In the genomic region with DNA sequence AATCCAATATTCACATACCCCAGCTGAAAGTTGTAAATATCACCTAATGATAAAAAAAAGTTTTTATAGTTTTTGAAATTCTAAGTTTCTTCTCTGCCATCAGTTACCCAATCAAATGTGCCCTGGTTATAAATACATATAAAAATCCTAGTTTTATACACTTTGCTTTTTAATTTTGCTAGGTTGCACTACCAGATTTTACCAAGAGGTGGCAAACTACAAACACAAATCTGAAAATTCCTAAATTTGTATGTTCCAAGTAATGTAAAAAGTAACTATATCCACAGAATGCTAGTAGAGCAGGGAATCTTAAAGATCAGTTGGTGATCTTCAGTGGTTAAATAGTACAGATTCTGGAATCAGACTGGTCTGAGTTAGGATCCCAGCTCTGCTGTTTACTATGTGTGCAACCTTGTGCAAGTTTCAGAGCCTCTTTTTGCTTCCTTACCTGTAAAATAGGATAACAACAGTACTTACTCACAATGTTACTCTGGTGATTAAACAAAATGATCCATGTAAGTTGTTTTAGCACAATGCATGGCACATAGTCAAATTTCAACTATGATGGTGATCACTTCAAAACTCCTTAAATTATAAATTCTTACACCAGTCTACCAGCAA, we compare ENCODE assay signal across 8 cellular contexts. TPM values are rescaled to one million over a fixed set of nuclear protein-coding genes. Genes with fewer than 3 reads are reported as not detected.
DNase-seq lines count a peak whose midpoint lies in the region; ATAC-seq and TF ChIP-seq lines count a peak whose summit lies in the region.

No MANE protein-coding gene starts in this region.

- DNase-seq in heart left ventricle: no peak
- no peak for DNase-seq in Right ventricle myocardium inferior (ENCODE audit: missing footprints)
- no peak for DNase-seq in RWPE2 (ENCODE audit: low spot score)
- peak; percentile 13 to 61 for DNase-seq in foreskin fibroblast
- DNase-seq in superior temporal gyrus (ENCODE audit: extremely low spot score): peak; percentile 79
- DNase-seq in stimulated activated CD8-positive, alpha-beta memory T cell treated with anti-CD3 and anti-CD28 coated beads, Interleukin-4, amount 100 ng/mL, for 48 hours: no peak

- ATAC-seq in heart left ventricle (no peak), Right ventricle myocardium inferior (no peak), RWPE2 (ENCODE audit: low read depth) (peak; percentile 10; the same call in 2 of the 3 replicates), HG03571 (IDR thresholded peaks at IDR 0.05; ENCODE audit: unreplicated experiment) (no peak), GM18502 (IDR thresholded peaks at IDR 0.05; ENCODE audit: poor library complexity, unreplicated experiment) (no peak)

- peak; percentile 69 to 83 (median 78) for TF ChIP-seq CTCF in heart left ventricle (IDR thresholded peaks at IDR 0.05)
- TF ChIP-seq CTCF in RWPE2 (IDR thresholded peaks at IDR 0.05; ENCODE audit: poor library complexity, severe bottlenecking): peak; percentile 98
- TF ChIP-seq CTCF in foreskin fibroblast (IDR thresholded peaks at IDR 0.05; ENCODE audit: low read depth, low read length): peak; percentile 63

- H3K9me3 ChIP-seq in heart left ventricle (no peaks in the 10 kb centered on the region), RWPE2 (ENCODE audit: severe bottlenecking) (no peaks in the 10 kb centered on the region)

- H3K36me3 ChIP-seq in heart left ventricle (peaks cover 0 to 18% (median 0%) of the 10 kb centered on the region in 9 donors), RWPE2 (ENCODE audit: low read depth) (peaks cover 46% of the 10 kb centered on the region)

- TF ChIP-seq POLR2A in heart left ventricle (IDR thresholded peaks at IDR 0.05): no peak

- H3K27me3 ChIP-seq in heart left ventricle (no peaks in the 10 kb centered on the region), RWPE2 (ENCODE audit: insufficient read depth, poor library complexity, severe bottlenecking) (no peaks in the 10 kb centered on the region)

- H3K4me3 ChIP-seq in heart left ventricle (no peak overlapping the region), RWPE2 (ENCODE audit: severe bottlenecking) (no peak overlapping the region), foreskin fibroblast (ENCODE audit: low read depth in 1 of 2, low read length in 2 of 2) (no peak overlapping the region)

- H3K27ac ChIP-seq in heart left ventricle (no peak overlapping the region), RWPE2 (ENCODE audit: poor library complexity, severe bottlenecking) (peak overlapping the region; percentile 29)

- intact Hi-C loops in heart left ventricle (cut with DNase I): loop anchor here in 9 of 10 donors (1.0 to 10.0 kb wide), 4 partner anchors 201 to 229 kb away; partner anchors contain the start of gene AP4E1 (in 2 of the 9)
- intact Hi-C loops in Right ventricle myocardium inferior (cut with DNase I): loop anchor here (1.0 to 10.0 kb wide), 3 partner anchors 37 to 229 kb away; partner anchors contain the start of gene AP4E1

- H3K4me1 ChIP-seq in heart left ventricle (peaks cover 0 to 58% (median 23%) of the 10 kb centered on the region in 12 donors), RWPE2 (ENCODE audit: insufficient read depth, poor library complexity, severe bottlenecking) (peaks cover 13% of the 10 kb centered on the region)

RNA-seq across cellular contexts. Expression of gene TRPM7, which starts 11.0 kb away (rescaled TPM):
- total RNA-seq in heart left ventricle (10 to 100 TPM; 25.8 to 49.3 (median 31.0) TPM), Right ventricle myocardium inferior (28.5 TPM)
- 10 to 100 TPM; 11.9 to 19.4 TPM for polyA plus RNA-seq in heart left ventricle

Comparison
In these comparisons a context has a peak if more than half of its experiments do, and no peak if none do; other contexts are left out.
1. DNase-seq: peak in foreskin fibroblast (2 of 2) and superior temporal gyrus (single experiment); none in heart left ventricle (0 of 5), Right ventricle myocardium inferior (single experiment), RWPE2 (single experiment) and stimulated activated CD8-positive, alpha-beta memory T cell treated with anti-CD3 and anti-CD28 coated beads, Interleukin-4, amount 100 ng/mL, for 48 hours (single experiment).
2. Peak in every context shown above with its lines, with median percentiles within 50 percentile points of each other: CTCF ChIP-seq.